Comparison of ENCODE assay signal across 10 cellular contexts in the genomic region with DNA sequence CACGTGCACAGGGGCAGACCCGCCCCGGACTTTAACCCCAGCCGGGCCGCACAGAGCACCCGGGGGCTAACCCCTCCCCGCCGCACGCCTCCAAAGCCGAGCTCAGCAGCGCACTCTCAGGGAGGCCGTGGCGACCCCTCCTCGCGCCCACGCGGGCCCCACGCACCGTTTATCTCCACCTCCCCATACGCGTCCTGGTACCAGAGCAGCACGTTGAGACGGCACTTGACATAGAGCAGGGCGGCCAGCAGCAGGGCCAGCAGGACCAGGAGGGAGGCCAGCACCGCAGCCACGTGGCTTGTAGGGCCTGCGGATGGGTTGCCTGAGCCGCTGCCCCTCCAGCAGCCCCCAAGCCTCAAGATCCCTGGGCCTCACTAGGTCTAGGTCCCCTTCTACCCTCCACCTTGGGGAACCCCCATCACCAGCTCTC. TPM values are rescaled to one million over a fixed set of nuclear protein-coding genes. Genes with fewer than 3 reads are reported as not detected.
DNase-seq lines count a peak whose midpoint lies in the region; ATAC-seq and TF ChIP-seq lines count a peak whose summit lies in the region.
"Had no signal": no experiment of that assay in that cellular context is flagged by ENCODE, and none has a peak within 500 bp of the region (broad histone marks: within the 10 kb centered on the region; RNA-seq: fewer than 3 reads in every experiment).

No MANE protein-coding gene starts in this region.

- H3K27ac Mint-ChIP-seq in CD4-positive, CD25-positive, alpha-beta regulatory T cell, result peak overlapping the region in 2 of 3 donors; percentile 38 to 51
- no peak overlapping the region for H3K27ac Mint-ChIP-seq in H9
- H3K27ac Mint-ChIP-seq in central memory CD8-positive, alpha-beta T cell (ENCODE audit: low read depth), result peak overlapping the region; percentile 13
- H3K27ac Mint-ChIP-seq: HFFc6 had no signal

- no peaks in the 10 kb centered on the region for H3K9me3 Mint-ChIP-seq in CD4-positive, CD25-positive, alpha-beta regulatory T cell
- no peaks in the 10 kb centered on the region for H3K9me3 Mint-ChIP-seq in H9
- no peaks in the 10 kb centered on the region for H3K9me3 Mint-ChIP-seq in central memory CD8-positive, alpha-beta T cell
- H3K9me3 Mint-ChIP-seq: HFFc6 had no signal

- peaks cover 22% of the 10 kb centered on the region for H3K4me1 ChIP-seq in CD4-positive, CD25-positive, alpha-beta regulatory T cell (ENCODE audit: control insufficient read depth, insufficient read depth, low read length, poor library complexity, severe bottlenecking)
- H3K4me1 ChIP-seq in H9 (ENCODE audit: insufficient read depth, low read length), result no peaks in the 10 kb centered on the region
- H3K4me1 ChIP-seq in mucosa of rectum (ENCODE audit: control insufficient read depth in 2 of 2, insufficient read depth in 2 of 2, low read length in 2 of 2), result peaks cover 15 to 16% of the 10 kb centered on the region in 2 donors

- no peak overlapping the region for H2BK20ac ChIP-seq in H9 (ENCODE audit: low read depth, low read length, poor library complexity, severe bottlenecking)

- no peak overlapping the region for H3K23ac ChIP-seq in H9 (ENCODE audit: insufficient read length, low read depth, low read length)

- H2AFZ ChIP-seq in H9 (ENCODE audit: low read length), result no peak overlapping the region

- H3K4me1 Mint-ChIP-seq in CD4-positive, CD25-positive, alpha-beta regulatory T cell, result peaks cover 0 to 26% (median 0%) of the 10 kb centered on the region in 4 donors
- peaks cover 2 to 5% of the 10 kb centered on the region in 2 experiments; a peak in 3 of 4 replicates for H3K4me1 Mint-ChIP-seq in H9
- H3K4me1 Mint-ChIP-seq in central memory CD8-positive, alpha-beta T cell, result peaks cover 9% of the 10 kb centered on the region

- DNase-seq in CD4-positive, CD25-positive, alpha-beta regulatory T cell, result no peak
- no peak for DNase-seq in H9
- no peak for DNase-seq in central memory CD8-positive, alpha-beta T cell (ENCODE audit: low spot score in 2 of 2)
- DNase-seq in GDM1 (lab: John Stamatoyannopoulos, UW), result no peak
- no peak for DNase-seq in NCI-H1436 (lab: John Stamatoyannopoulos, UW)
- no peak for DNase-seq in NCI-H774 (lab: John Stamatoyannopoulos, UW)
- no peak for DNase-seq in stimulated activated CD8-positive, alpha-beta memory T cell treated with anti-CD3 and anti-CD28 coated beads, Interleukin-4, amount 100 ng/mL, for 48 hours

- H3K79me2 ChIP-seq in H9 (ENCODE audit: insufficient read depth, low read length), result no peaks in the 10 kb centered on the region

- no peaks in the 10 kb centered on the region for H3K27me3 Mint-ChIP-seq in CD4-positive, CD25-positive, alpha-beta regulatory T cell
- H3K27me3 Mint-ChIP-seq in H9 (ENCODE audit: low read depth), result 0 out of 2 replicates have a peak, but pooled peaks cover 2% of the 10 kb centered on the region
- no peaks in the 10 kb centered on the region for H3K27me3 Mint-ChIP-seq in central memory CD8-positive, alpha-beta T cell

- H2BK120ac ChIP-seq in H9 (ENCODE audit: low read depth, low read length, poor library complexity, severe bottlenecking), result no peak overlapping the region

- H3K79me1 ChIP-seq in H9 (ENCODE audit: insufficient read depth, low read depth, low read length, poor library complexity, severe bottlenecking), result no peaks in the 10 kb centered on the region

- no peak overlapping the region for H3K4ac ChIP-seq in H9 (ENCODE audit: low read depth, low read length)

- H4K5ac ChIP-seq in H9 (ENCODE audit: insufficient read length, low read depth, low read length), result no peak overlapping the region

- H3K36me3 ChIP-seq in CD4-positive, CD25-positive, alpha-beta regulatory T cell (ENCODE audit: control insufficient read depth, insufficient read depth, low read length), result no peaks in the 10 kb centered on the region
- H3K36me3 ChIP-seq in mucosa of rectum (ENCODE audit: control insufficient read depth in 2 of 2, insufficient read depth in 2 of 2, low read length in 2 of 2), result peaks cover 7 to 19% of the 10 kb centered on the region in 2 donors
- H3K36me3 ChIP-seq: adrenal gland had no signal

- H3K9me3 ChIP-seq in CD4-positive, CD25-positive, alpha-beta regulatory T cell (ENCODE audit: control insufficient read depth in 2 of 2, low read length in 2 of 2), result no peaks in the 10 kb centered on the region
- H3K9me3 ChIP-seq in H9 (ENCODE audit: control insufficient read depth, low read depth, low read length) (no peaks in the 10 kb centered on the region), mucosa of rectum (ENCODE audit: control insufficient read depth in 2 of 2, low read length in 2 of 2) (no peaks in the 10 kb centered on the region)
- H3K9me3 ChIP-seq: adrenal gland had no signal

- H3K36me3 Mint-ChIP-seq in CD4-positive, CD25-positive, alpha-beta regulatory T cell, result no peaks in the 10 kb centered on the region
- peaks cover 0 to 2% (median 0%) of the 10 kb centered on the region in 3 experiments; a peak in 3 of 7 replicates for H3K36me3 Mint-ChIP-seq in H9 (ENCODE audit: insufficient read depth in 1 of 3, low read depth in 3 of 3)
- H3K36me3 Mint-ChIP-seq in central memory CD8-positive, alpha-beta T cell (ENCODE audit: insufficient read depth), result peaks cover 9% of the 10 kb centered on the region

- H3K14ac ChIP-seq in H9 (ENCODE audit: insufficient read depth, low read length), result no peak overlapping the region; the same call in 1 of the 2 replicates

- no peak overlapping the region for H4K8ac ChIP-seq in H9 (replicated peaks; ENCODE audit: insufficient read length, low read depth, low read length)

- H2BK5ac ChIP-seq in H9 (ENCODE audit: insufficient read length, low read length), result no peak overlapping the region

- no peak overlapping the region for H2BK12ac ChIP-seq in H9 (ENCODE audit: insufficient read length, low read depth, low read length)

- no peak for ATAC-seq in CD4-positive, CD25-positive, alpha-beta regulatory T cell (ENCODE audit: low read depth in 2 of 2)
- ATAC-seq in central memory CD8-positive, alpha-beta T cell (replicated peaks; ENCODE audit: extremely low read depth, poor library complexity, severe bottlenecking), result peak; percentile 2

- H4K91ac ChIP-seq in H9 (ENCODE audit: insufficient read length, low read depth, low read length), result no peak overlapping the region

- no peak overlapping the region for H2AK5ac ChIP-seq in H9 (ENCODE audit: insufficient read length, low read length)

- TF ChIP-seq CTCF in H9 (conservative IDR thresholded peaks at IDR 0.05), result no peak

- peaks cover 8% of the 10 kb centered on the region for H3K23me2 ChIP-seq in H9 (ENCODE audit: insufficient read length, low read depth, low read length, poor library complexity, severe bottlenecking)

- no peak overlapping the region for H3K56ac ChIP-seq in H9 (ENCODE audit: insufficient read length, low read depth, low read length)

- no CpG with 5 or more reads among the region's 28 CpGs for WGBS in H9 (ENCODE audit: extremely low coverage, insufficient read length, low lambda C conversion rate)

- H3K4me3 Mint-ChIP-seq in CD4-positive, CD25-positive, alpha-beta regulatory T cell, result peak overlapping the region in 2 of 4 donors; percentile 10 to 60
- H3K4me3 Mint-ChIP-seq in H9, result no peak overlapping the region; a peak in 1 of 5 replicates
- H3K4me3 Mint-ChIP-seq in central memory CD8-positive, alpha-beta T cell, result peak overlapping the region; percentile 52
- H3K4me3 Mint-ChIP-seq: HFFc6 had no signal

- peak overlapping the region; percentile 50 for H3K18ac ChIP-seq in H9 (ENCODE audit: insufficient read length, low read depth, low read length)

- H2BK15ac ChIP-seq in H9 (ENCODE audit: low read depth, low read length), result no peak overlapping the region

- no peak overlapping the region for H3K9ac ChIP-seq in H9 (ENCODE audit: extremely low read depth, insufficient read length, low read length)
- no peak overlapping the region for H3K9ac ChIP-seq in mucosa of rectum (ENCODE audit: low read depth in 1 of 2, low read length in 2 of 2)

- no peak overlapping the region for H3T11ph ChIP-seq in H9 (ENCODE audit: low read length)

- H3K4me2 ChIP-seq in H9 (ENCODE audit: insufficient read depth, insufficient read length, low read length), result no peak overlapping the region

- H3K4me3 ChIP-seq in CD4-positive, CD25-positive, alpha-beta regulatory T cell (ENCODE audit: low read depth, low read length), result no peak overlapping the region
- H3K4me3 ChIP-seq in mucosa of rectum (ENCODE audit: low read length in 2 of 2), result peak overlapping the region in 1 of 2 donors; percentile 30

- peak overlapping the region; percentile 73 for H3K27ac ChIP-seq in CD4-positive, CD25-positive, alpha-beta regulatory T cell (ENCODE audit: insufficient read depth, low read length, poor library complexity, severe bottlenecking)
- H3K27ac ChIP-seq in H9 (ENCODE audit: insufficient read length, low read depth, low read length) (no peak overlapping the region), mucosa of rectum (ENCODE audit: low read depth in 2 of 2, low read length in 2 of 2) (peak overlapping the region; percentile 38 to 63)

- H3K27me3 ChIP-seq in CD4-positive, CD25-positive, alpha-beta regulatory T cell (ENCODE audit: control insufficient read depth, insufficient read depth, low read length), result no peaks in the 10 kb centered on the region
- H3K27me3 ChIP-seq in H9 (ENCODE audit: insufficient read depth, low read length) (no peaks in the 10 kb centered on the region), mucosa of rectum (ENCODE audit: control insufficient read depth in 2 of 2, insufficient read depth in 2 of 2, low read length in 2 of 2) (no peaks in the 10 kb centered on the region)
- H3K27me3 ChIP-seq: adrenal gland had no signal

- no peaks in the 10 kb centered on the region for H4K20me1 ChIP-seq in H9 (ENCODE audit: control insufficient read depth, insufficient read depth, insufficient read length)

RNA-seq across cellular contexts. Expression of a gene that starts 7.1 kb away (rescaled TPM):
- total RNA-seq in CD4-positive, CD25-positive, alpha-beta regulatory T cell, result 387 TPM
- 100 to 1,000 TPM; 213 to 274 (median 220) TPM for polyA plus RNA-seq in CD4-positive, CD25-positive, alpha-beta regulatory T cell
- 85.7 and 89.7 TPM in 2 replicates for total RNA-seq in H9 (2021)

RNA-seq across cellular contexts. Expression of a gene that starts 13.7 kb away (rescaled TPM):
- 0.30 TPM for total RNA-seq in CD4-positive, CD25-positive, alpha-beta regulatory T cell
- under 1 TPM in 3 of 4 donors, not detected in 1; 0.09 to 0.75 (median 0.27) TPM for polyA plus RNA-seq in CD4-positive, CD25-positive, alpha-beta regulatory T cell
- total RNA-seq in H9 (2021), result 41.7 and 43.8 TPM in 2 replicates

RNA-seq across cellular contexts. Expression of a gene that starts 34.1 kb away (rescaled TPM):
- 153 TPM for total RNA-seq in CD4-positive, CD25-positive, alpha-beta regulatory T cell
- polyA plus RNA-seq in CD4-positive, CD25-positive, alpha-beta regulatory T cell, result 10 to 100 TPM in 3 of 4 donors, 1 to 10 TPM in 1; 8.9 to 16.4 (median 12.3) TPM
- total RNA-seq in H9 (2021), result 12.3 and 13.1 TPM in 2 replicates
- total RNA-seq: HFFc6 had no signal

RNA-seq across cellular contexts. Expression of a gene that starts 38.4 kb away (rescaled TPM):
- 0.99 TPM for total RNA-seq in CD4-positive, CD25-positive, alpha-beta regulatory T cell
- polyA plus RNA-seq in CD4-positive, CD25-positive, alpha-beta regulatory T cell, result not detected
- total RNA-seq in H9 (2021), result 101 and 105 TPM in 2 replicates

RNA-seq across cellular contexts. Expression of a gene that starts 42.4 kb away (rescaled TPM):
- 19.3 TPM for total RNA-seq in CD4-positive, CD25-positive, alpha-beta regulatory T cell
- 1 to 10 TPM; 6.1 to 8.3 (median 6.8) TPM for polyA plus RNA-seq in CD4-positive, CD25-positive, alpha-beta regulatory T cell
- total RNA-seq in H9 (2021), result 53.4 and 55.3 TPM in 2 replicates

Comparison
In these comparisons a context has a peak if more than half of its experiments do, and no peak if none do; other contexts are left out.
1. H3K27ac Mint-ChIP-seq: peak in CD4-positive, CD25-positive, alpha-beta regulatory T cell (2 of 3) and central memory CD8-positive, alpha-beta T cell (single experiment); none in H9 (0 of 3).
2. RNA of a gene that starts 13.7 kb away (total RNA-seq): 41.7 to 43.8 TPM in H9; 0.30 TPM in CD4-positive, CD25-positive, alpha-beta regulatory T cell (single experiment); every median in the first group is over 10 times any median in the second.
3. RNA of a gene that starts 34.1 kb away (total RNA-seq): 153 TPM in CD4-positive, CD25-positive, alpha-beta regulatory T cell (single experiment); 12.3 to 13.1 TPM in H9; every median in the first group is over 10 times any median in the second.